In genomic region chr10:86963341-86963919, GRCh38 we compare ENCODE assay signal across 31 cellular contexts. TPM values are rescaled to one million over a fixed set of nuclear protein-coding genes. Genes with fewer than 3 reads are reported as not detected.
DNase-seq lines count a peak whose midpoint lies in the region; ATAC-seq, FAIRE-seq and TF ChIP-seq lines count a peak whose summit lies in the region.
"Had no signal": no experiment of that assay in that cellular context is flagged by ENCODE, and none has a peak within 500 bp of the region (broad histone marks: within the 10 kb centered on the region; RNA-seq: fewer than 3 reads in every experiment).

No MANE protein-coding gene starts in this region.

- H3K27me3 ChIP-seq in right atrium auricular region: no peaks in the 10 kb centered on the region
- no peaks in the 10 kb centered on the region for H3K27me3 ChIP-seq in left ventricle myocardium inferior (ENCODE audit: low read depth)
- no peaks in the 10 kb centered on the region for H3K27me3 ChIP-seq in bronchial epithelial cell (ENCODE audit: control insufficient read depth, insufficient read depth, low read length)
- H3K27me3 ChIP-seq: neural progenitor cell, uterus had no signal

- H3K4me1 ChIP-seq in right atrium auricular region (peaks cover 0 to 63% of the 10 kb centered on the region in 2 donors), left ventricle myocardium inferior (peaks cover 53% of the 10 kb centered on the region)

- H3K36me3 ChIP-seq in right atrium auricular region (no peaks in the 10 kb centered on the region), left ventricle myocardium inferior (no peaks in the 10 kb centered on the region), bronchial epithelial cell (ENCODE audit: control insufficient read depth, insufficient read depth, low read length) (peaks cover 3% of the 10 kb centered on the region)
- H3K36me3 ChIP-seq: BLaER1 treated with 17β-estradiol and CSF1 and Interleukin-3, amounts not matched to agents 10 nM and 100 nM; lower lobe of right lung; neural progenitor cell; uterus had no signal

- no peak for ATAC-seq in HG03565 (IDR thresholded peaks at IDR 0.05; ENCODE audit: unreplicated experiment)
- ATAC-seq: activated T-cell treated with anti-CD3 and anti-CD28 coated beads, Interleukin-2, amount 50 U/mL, for 4 hours; lower lobe of right lung; psoas muscle had no signal

- DNase-seq in right atrium auricular region (ENCODE audit: low spot score): peak; percentile 43
- DNase-seq in left ventricle myocardium inferior: no peak
- no peak for DNase-seq in bronchial epithelial cell (ENCODE audit: low read depth)
- DNase-seq in posterior vena cava (ENCODE audit: low spot score): peak; percentile 69
- DNase-seq in NCI-H2029 treated with DMSO at 0.1 percent for 48 hours (lab: John Stamatoyannopoulos, UW): no peak
- no peak for DNase-seq in T1000 (lab: John Stamatoyannopoulos, UW)
- DNase-seq in activated CD4-positive, alpha-beta T cell treated with anti-CD3 and anti-CD28 coated beads, Interleukin-2, amount 50 U/mL, for 1 hour: no peak
- DNase-seq: activated B cell treated with CpG ODN at 0.5 μM for 24 hours; activated CD4-positive, alpha-beta T cell treated with anti-CD3 and anti-CD28 coated beads, Interleukin-2, amount 50 U/mL, for 48 hours; activated naive CD4-positive, alpha-beta T cell treated with anti-CD3 and anti-CD28 coated beads, Interleukin-2, amount 50 U/mL, for 16 hours; activated T-cell treated with anti-CD3 and anti-CD28 coated beads, Interleukin-2, amount 50 U/mL, for 4 hours; anterior cingulate cortex; DND-41; H9; Kasumi-1; lower lobe of right lung; NCI-H1092; NCI-H1930; NCI-H774; psoas muscle; stimulated activated CD4-positive, alpha-beta T cell treated with anti-CD3 and anti-CD28 coated beads, Interleukin-1b, Interleukin-23, amount 100 ng/mL, for 48 hours had no signal

- FAIRE-seq in bronchial epithelial cell (lab: Jason Lieb, UNC): peak; percentile 23
- FAIRE-seq: endothelial cell of umbilical vein, islet of Langerhans had no signal

- H3K4me3 ChIP-seq in right atrium auricular region (no peak overlapping the region), left ventricle myocardium inferior (no peak overlapping the region), bronchial epithelial cell (ENCODE audit: low read depth, low read length) (no peak overlapping the region)
- H3K4me3 ChIP-seq: BLaER1 treated with 17β-estradiol and CSF1 and Interleukin-3, amounts not matched to agents 10 nM and 100 nM; lower lobe of right lung; neural progenitor cell; psoas muscle; skin epidermis; uterus had no signal

- TF ChIP-seq CTCF in right atrium auricular region (IDR thresholded peaks at IDR 0.05) (no peak), left ventricle myocardium inferior (IDR thresholded peaks at IDR 0.05; ENCODE audit: borderline replicate concordance) (no peak), bronchial epithelial cell (IDR thresholded peaks at IDR 0.05; ENCODE audit: insufficient read depth, low read length, severe bottlenecking) (no peak)

- intact Hi-C loops in left ventricle myocardium inferior (cut with micrococcal nuclease) (no loop called here), posterior vena cava (cut with DNase I) (loop anchor here in 1 of 2 donors (2.0 kb wide), 1 partner anchor 23 kb away; no protein-coding TSS in a partner anchor)

- H3K9me3 ChIP-seq in right atrium auricular region (no peaks in the 10 kb centered on the region), left ventricle myocardium inferior (replicated peaks) (no peaks in the 10 kb centered on the region)
- H3K9me3 ChIP-seq: BLaER1 treated with 17β-estradiol and CSF1 and Interleukin-3, amounts not matched to agents 10 nM and 100 nM; lower lobe of right lung; psoas muscle; uterus had no signal

- H3K27ac ChIP-seq in right atrium auricular region (no peak overlapping the region), left ventricle myocardium inferior (replicated peaks) (no peak overlapping the region)
- H3K27ac ChIP-seq: lower lobe of right lung, neural progenitor cell, psoas muscle had no signal

RNA-seq across cellular contexts. Expression of gene ADIRF, which starts 4.9 kb away (rescaled TPM):
- 100 to 1,000 TPM in 1 of 2 donors, 10 to 100 TPM in 1; 67.8 to 195 TPM for total RNA-seq in right atrium auricular region
- 41.1 TPM for total RNA-seq in left ventricle myocardium inferior
- 25.3 and 53.6 TPM in 2 replicates for total RNA-seq in bronchial epithelial cell
- 100 to 1,000 TPM; 188 to 212 TPM for total RNA-seq in posterior vena cava
- total RNA-seq: H9, OCI-LY7 had no signal

RNA-seq across cellular contexts. Expression of gene SNCG, which starts 5.0 kb away (rescaled TPM):
- 10 to 100 TPM; 20.9 to 33.8 TPM for total RNA-seq in right atrium auricular region
- total RNA-seq in left ventricle myocardium inferior: 14.7 TPM
- total RNA-seq in bronchial epithelial cell: 22.3 and 25.5 TPM in 2 replicates
- total RNA-seq in posterior vena cava: 10 to 100 TPM; 55.9 to 61.1 TPM
- total RNA-seq: activated B cell treated with CpG ODN at 0.5 μM for 24 hours, OCI-LY7 had no signal

RNA-seq across cellular contexts. Expression of gene MMRN2, which starts 6.0 kb away (rescaled TPM):
- total RNA-seq in right atrium auricular region: 10 to 100 TPM; 57.0 to 81.3 TPM
- 32.1 TPM for total RNA-seq in left ventricle myocardium inferior
- 3.9 and 6.1 TPM in 2 replicates for total RNA-seq in bronchial epithelial cell
- total RNA-seq in posterior vena cava: 10 to 100 TPM; 46.6 to 57.0 TPM
- total RNA-seq: OCI-LY7 had no signal

RNA-seq across cellular contexts. Expression of gene FAM25A, which starts 56.7 kb away (rescaled TPM):
- not detected for total RNA-seq in right atrium auricular region
- not detected for total RNA-seq in left ventricle myocardium inferior
- 4.7 and 30.6 TPM in 2 replicates for total RNA-seq in bronchial epithelial cell
- total RNA-seq in posterior vena cava: not detected
- total RNA-seq: activated B cell treated with CpG ODN at 0.5 μM for 24 hours; activated T-cell treated with anti-CD3 and anti-CD28 coated beads, Interleukin-2, amount 50 U/mL, for 4 hours; endothelial cell of umbilical vein; glomerular endothelial cell; H9; lower lobe of right lung; OCI-LY7; psoas muscle; subcutaneous adipose tissue; uterus had no signal

Comparison
In these comparisons a context has a peak if more than half of its experiments do, and no peak if none do; other contexts are left out.
1. DNase-seq: peak in right atrium auricular region (single experiment) and posterior vena cava (single experiment); none in left ventricle myocardium inferior (single experiment), bronchial epithelial cell (single experiment), NCI-H2029 treated with DMSO at 0.1 percent for 48 hours (single experiment), T1000 (single experiment) and activated CD4-positive, alpha-beta T cell treated with anti-CD3 and anti-CD28 coated beads, Interleukin-2, amount 50 U/mL, for 1 hour (single experiment).